21 cellular contexts compared by ENCODE assay signal in genomic region chr21:27390384-27390783, GRCh38.
"Had no signal": no experiment of that assay in that cellular context is flagged by ENCODE, and none has a peak within 500 bp of the region (broad histone marks: within the 10 kb centered on the region; RNA-seq: fewer than 3 reads in every experiment).

No MANE protein-coding gene starts in this region.

- H3K4me3 Mint-ChIP-seq: effector memory CD8-positive, alpha-beta T cell; mesothelial cell of epicardium; naive B cell; natural killer cell treated with Interleukin-12 subunit alpha and Interleukin-12 subunit beta and Interleukin-15 and Interleukin-18, amount 100 ng/mL, for 72 hours; neural progenitor cell; stimulated activated effector memory CD8-positive, alpha-beta T cell treated with anti-CD3 and anti-CD28 coated beads, Interleukin-12 subunit alpha, Interleukin-12 subunit beta, amount 100 ng/mL, for 72 hours had no signal

- ATAC-seq: effector memory CD8-positive, alpha-beta T cell; gastrocnemius medialis; left lung; lower lobe of right lung; mucosa of descending colon; natural killer cell treated with Interleukin-12 subunit alpha and Interleukin-12 subunit beta and Interleukin-15 and Interleukin-18, amount 100 ng/mL, for 72 hours; sciatic nerve had no signal

- H3K9me3 Mint-ChIP-seq: neural progenitor cell had no signal

- H3K27ac Mint-ChIP-seq: effector memory CD8-positive, alpha-beta T cell; mesothelial cell of epicardium; naive B cell; natural killer cell treated with Interleukin-12 subunit alpha and Interleukin-12 subunit beta and Interleukin-15 and Interleukin-18, amount 100 ng/mL, for 72 hours; neural progenitor cell; stimulated activated effector memory CD8-positive, alpha-beta T cell treated with anti-CD3 and anti-CD28 coated beads, Interleukin-12 subunit alpha, Interleukin-12 subunit beta, amount 100 ng/mL, for 72 hours had no signal

- H3K36me3 Mint-ChIP-seq: mesothelial cell of epicardium; naive B cell; natural killer cell treated with Interleukin-12 subunit alpha and Interleukin-12 subunit beta and Interleukin-15 and Interleukin-18, amount 100 ng/mL, for 72 hours; neural progenitor cell; stimulated activated effector memory CD8-positive, alpha-beta T cell treated with anti-CD3 and anti-CD28 coated beads, Interleukin-12 subunit alpha, Interleukin-12 subunit beta, amount 100 ng/mL, for 72 hours had no signal

- DNase-seq: cortex of kidney; effector memory CD8-positive, alpha-beta T cell; foreskin fibroblast; gastrocnemius medialis; head of caudate nucleus; kidney; left lung; lower lobe of right lung; mucosa of descending colon; naive B cell; stimulated activated CD4-positive, alpha-beta T cell treated with anti-CD3 and anti-CD28 coated beads, Interleukin-2, amount 100 ng/mL, for 24 hours; stimulated activated CD4-positive, alpha-beta T cell treated with anti-CD3 and anti-CD28 coated beads, Interleukin-4, amount 100 ng/mL, for 24 hours; stimulated activated naive CD4-positive, alpha-beta T cell treated with Interleukin-2 at 50 U/mL for 16 hours; stomach; thyroid gland; trophoblast cell had no signal

- H3K4me1 Mint-ChIP-seq: naive B cell; neural progenitor cell; stimulated activated effector memory CD8-positive, alpha-beta T cell treated with anti-CD3 and anti-CD28 coated beads, Interleukin-12 subunit alpha, Interleukin-12 subunit beta, amount 100 ng/mL, for 72 hours had no signal

- H3K27me3 Mint-ChIP-seq: effector memory CD8-positive, alpha-beta T cell; naive B cell; natural killer cell treated with Interleukin-12 subunit alpha and Interleukin-12 subunit beta and Interleukin-15 and Interleukin-18, amount 100 ng/mL, for 72 hours had no signal
